2 cellular contexts compared by ENCODE assay signal in the genomic region with DNA sequence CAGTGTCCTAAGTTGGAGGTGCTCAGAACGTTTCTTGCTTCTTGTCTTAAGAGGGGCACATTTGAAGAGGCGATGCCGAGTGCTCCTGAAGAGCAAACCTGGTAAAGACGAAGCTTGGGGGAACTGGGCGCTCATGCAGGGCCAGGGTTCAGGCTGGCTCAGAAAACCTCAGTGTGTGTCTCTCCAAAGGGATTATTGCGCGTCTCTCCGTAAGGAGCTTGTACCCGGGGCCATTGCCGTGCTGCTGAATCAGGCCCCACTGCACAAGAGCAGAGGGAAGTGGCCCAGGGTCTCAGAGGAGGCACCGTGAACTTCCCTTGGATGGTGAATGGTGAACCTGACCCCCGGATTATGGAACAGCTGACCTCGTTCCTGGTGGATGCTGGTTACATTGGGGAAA.
TF ChIP-seq lines count a peak whose summit lies in the region.

No MANE protein-coding gene starts in this region.

TF ChIP-seq in SK-N-SH, 30 proteins besides CTCF, POLR2A, EP300 and RAD21 (continued from another document):
- TF ChIP-seq, protein P1, sequence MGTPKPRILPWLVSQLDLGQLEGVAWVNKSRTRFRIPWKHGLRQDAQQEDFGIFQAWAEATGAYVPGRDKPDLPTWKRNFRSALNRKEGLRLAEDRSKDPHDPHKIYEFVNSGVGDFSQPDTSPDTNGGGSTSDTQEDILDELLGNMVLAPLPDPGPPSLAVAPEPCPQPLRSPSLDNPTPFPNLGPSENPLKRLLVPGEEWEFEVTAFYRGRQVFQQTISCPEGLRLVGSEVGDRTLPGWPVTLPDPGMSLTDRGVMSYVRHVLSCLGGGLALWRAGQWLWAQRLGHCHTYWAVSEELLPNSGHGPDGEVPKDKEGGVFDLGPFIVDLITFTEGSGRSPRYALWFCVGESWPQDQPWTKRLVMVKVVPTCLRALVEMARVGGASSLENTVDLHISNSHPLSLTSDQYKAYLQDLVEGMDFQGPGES (IDR thresholded peaks at IDR 0.05; ENCODE audit: low read depth, low read length) = no peak
- TF ChIP-seq GATA2 (CRISPR knock-in tag; IDR thresholded peaks at IDR 0.05) (no peak), JUND (IDR thresholded peaks at IDR 0.05) (no peak), EZH2phosphoT487 (IDR thresholded peaks at IDR 0.05; ENCODE audit: borderline replicate concordance, low read depth) (no peak), RCOR1 (IDR thresholded peaks at IDR 0.05; ENCODE audit: low read length) (no peak), ELF1 (IDR thresholded peaks at IDR 0.05) (no peak), NFIC (IDR thresholded peaks at IDR 0.05; ENCODE audit: borderline replicate concordance) (no peak), MEF2A (IDR thresholded peaks at IDR 0.05; ENCODE audit: borderline replicate concordance, low read depth) (no peak), YY1 (IDR thresholded peaks at IDR 0.05; ENCODE audit: low read depth) (no peak), NRF1 (IDR thresholded peaks at IDR 0.05; ENCODE audit: low read depth, low read length) (no peak), PBX3 (IDR thresholded peaks at IDR 0.05) (no peak), CHD2 (IDR thresholded peaks at IDR 0.05; ENCODE audit: low read length, partially characterized antibody) (no peak), TCF12 (IDR thresholded peaks at IDR 0.05) (no peak), FOSL2 (IDR thresholded peaks at IDR 0.05; ENCODE audit: borderline replicate concordance, low read depth) (no peak), SMC3 (IDR thresholded peaks at IDR 0.05; ENCODE audit: low read depth, low read length) (no peak), TAF1 (IDR thresholded peaks at IDR 0.05; ENCODE audit: borderline replicate concordance, low read depth, low read length) (no peak), MXI1 (IDR thresholded peaks at IDR 0.05; ENCODE audit: low read depth, low read length) (no peak)
- TF ChIP-seq, protein P2, sequence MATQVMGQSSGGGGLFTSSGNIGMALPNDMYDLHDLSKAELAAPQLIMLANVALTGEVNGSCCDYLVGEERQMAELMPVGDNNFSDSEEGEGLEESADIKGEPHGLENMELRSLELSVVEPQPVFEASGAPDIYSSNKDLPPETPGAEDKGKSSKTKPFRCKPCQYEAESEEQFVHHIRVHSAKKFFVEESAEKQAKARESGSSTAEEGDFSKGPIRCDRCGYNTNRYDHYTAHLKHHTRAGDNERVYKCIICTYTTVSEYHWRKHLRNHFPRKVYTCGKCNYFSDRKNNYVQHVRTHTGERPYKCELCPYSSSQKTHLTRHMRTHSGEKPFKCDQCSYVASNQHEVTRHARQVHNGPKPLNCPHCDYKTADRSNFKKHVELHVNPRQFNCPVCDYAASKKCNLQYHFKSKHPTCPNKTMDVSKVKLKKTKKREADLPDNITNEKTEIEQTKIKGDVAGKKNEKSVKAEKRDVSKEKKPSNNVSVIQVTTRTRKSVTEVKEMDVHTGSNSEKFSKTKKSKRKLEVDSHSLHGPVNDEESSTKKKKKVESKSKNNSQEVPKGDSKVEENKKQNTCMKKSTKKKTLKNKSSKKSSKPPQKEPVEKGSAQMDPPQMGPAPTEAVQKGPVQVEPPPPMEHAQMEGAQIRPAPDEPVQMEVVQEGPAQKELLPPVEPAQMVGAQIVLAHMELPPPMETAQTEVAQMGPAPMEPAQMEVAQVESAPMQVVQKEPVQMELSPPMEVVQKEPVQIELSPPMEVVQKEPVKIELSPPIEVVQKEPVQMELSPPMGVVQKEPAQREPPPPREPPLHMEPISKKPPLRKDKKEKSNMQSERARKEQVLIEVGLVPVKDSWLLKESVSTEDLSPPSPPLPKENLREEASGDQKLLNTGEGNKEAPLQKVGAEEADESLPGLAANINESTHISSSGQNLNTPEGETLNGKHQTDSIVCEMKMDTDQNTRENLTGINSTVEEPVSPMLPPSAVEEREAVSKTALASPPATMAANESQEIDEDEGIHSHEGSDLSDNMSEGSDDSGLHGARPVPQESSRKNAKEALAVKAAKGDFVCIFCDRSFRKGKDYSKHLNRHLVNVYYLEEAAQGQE (IDR thresholded peaks at IDR 0.05; ENCODE audit: low read depth, low read length) = no peak

TF ChIP-seq in SK-N-SH treated with all-trans-retinoic acid at 6 μM for 48 hours, 23 proteins besides CTCF, POLR2A, EP300 and RAD21 (continued from another document):
- TF ChIP-seq BACH2 (CRISPR knock-in tag; IDR thresholded peaks at IDR 0.05; ENCODE audit: borderline replicate concordance) = no peak
- no peak for TF ChIP-seq ARNTL (CRISPR knock-in tag; IDR thresholded peaks at IDR 0.05; ENCODE audit: borderline replicate concordance, low read depth)
- TF ChIP-seq, protein P3, sequence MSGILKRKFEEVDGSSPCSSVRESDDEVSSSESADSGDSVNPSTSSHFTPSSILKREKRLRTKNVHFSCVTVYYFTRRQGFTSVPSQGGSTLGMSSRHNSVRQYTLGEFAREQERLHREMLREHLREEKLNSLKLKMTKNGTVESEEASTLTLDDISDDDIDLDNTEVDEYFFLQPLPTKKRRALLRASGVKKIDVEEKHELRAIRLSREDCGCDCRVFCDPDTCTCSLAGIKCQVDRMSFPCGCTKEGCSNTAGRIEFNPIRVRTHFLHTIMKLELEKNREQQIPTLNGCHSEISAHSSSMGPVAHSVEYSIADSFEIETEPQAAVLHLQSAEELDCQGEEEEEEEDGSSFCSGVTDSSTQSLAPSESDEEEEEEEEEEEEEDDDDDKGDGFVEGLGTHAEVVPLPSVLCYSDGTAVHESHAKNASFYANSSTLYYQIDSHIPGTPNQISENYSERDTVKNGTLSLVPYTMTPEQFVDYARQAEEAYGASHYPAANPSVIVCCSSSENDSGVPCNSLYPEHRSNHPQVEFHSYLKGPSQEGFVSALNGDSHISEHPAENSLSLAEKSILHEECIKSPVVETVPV (CRISPR knock-in tag; IDR thresholded peaks at IDR 0.05) = no peak
- no peak for TF ChIP-seq ZNF565 (CRISPR knock-in tag; conservative IDR thresholded peaks at IDR 0.05; ENCODE audit: low read depth)
- no peak for TF ChIP-seq ZNF8 (CRISPR knock-in tag; IDR thresholded peaks at IDR 0.05)
- TF ChIP-seq TOX (CRISPR knock-in tag; IDR thresholded peaks at IDR 0.05; ENCODE audit: borderline replicate concordance) = no peak
- TF ChIP-seq RARB (CRISPR knock-in tag; IDR thresholded peaks at IDR 0.05) = no peak
